12 cellular contexts compared by ENCODE assay signal in the genomic region with DNA sequence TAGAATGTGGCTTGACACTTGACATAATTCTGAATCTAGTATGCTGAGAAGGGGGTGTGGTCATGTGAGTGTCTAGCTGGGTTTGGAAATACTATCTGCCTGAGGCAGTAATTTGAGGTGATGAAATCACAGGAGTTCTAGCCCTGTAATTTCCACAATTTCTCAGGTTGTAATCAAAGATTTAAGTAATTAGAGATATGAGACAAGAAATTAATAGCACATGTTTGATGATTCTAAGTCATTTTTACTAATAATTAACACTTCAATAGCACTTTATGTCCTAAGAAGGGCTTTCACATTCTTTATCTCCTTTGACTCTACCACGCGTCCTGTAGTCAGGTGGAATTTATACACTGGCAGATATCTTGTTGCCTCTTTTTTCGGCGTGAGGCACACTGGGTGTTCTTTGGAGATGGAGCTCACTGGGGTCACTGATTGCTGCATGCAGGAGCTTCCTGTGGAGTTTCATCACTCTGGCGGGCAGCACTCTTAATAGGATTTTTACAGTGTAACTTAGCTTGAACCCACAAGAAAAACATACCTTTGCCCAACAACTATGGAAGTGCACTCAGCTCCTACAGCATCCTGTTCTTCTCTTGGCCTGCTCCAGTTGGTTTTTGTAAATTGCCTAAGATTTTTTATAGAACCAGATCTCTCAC. TPM values are rescaled to one million over a fixed set of nuclear protein-coding genes. Genes with fewer than 3 reads are reported as not detected.
DNase-seq lines count a peak whose midpoint lies in the region; ATAC-seq and TF ChIP-seq lines count a peak whose summit lies in the region.
"Had no signal": no experiment of that assay in that cellular context is flagged by ENCODE, and none has a peak within 500 bp of the region (broad histone marks: within the 10 kb centered on the region; RNA-seq: fewer than 3 reads in every experiment).

No MANE protein-coding gene starts in this region.

- intact Hi-C loops in left cardiac atrium (cut with DNase I), result loop anchor here in 1 of 2 donors (5.0 kb wide), 1 partner anchor 314 kb away; no protein-coding TSS in a partner anchor
- intact Hi-C loops in Right ventricle myocardium inferior (cut with DNase I), result loop anchor here (5.0 kb wide), 1 partner anchor 224 kb away; no protein-coding TSS in a partner anchor

- H3K4me3 ChIP-seq in fibroblast of pulmonary artery (replicated peaks; ENCODE audit: low read depth, low read length), result no peak overlapping the region
- H3K4me3 ChIP-seq: SJCRH30 had no signal

- TF ChIP-seq CTCF in fibroblast of pulmonary artery (IDR thresholded peaks at IDR 0.05; ENCODE audit: low read length, missing control alignments), result no peak

- DNase-seq in left cardiac atrium (no peak), Right ventricle myocardium inferior (ENCODE audit: missing footprints) (no peak), SHP77 treated with DMSO at 0.1 percent for 48 hours (lab: John Stamatoyannopoulos, UW) (peak; percentile 29), fibroblast of pulmonary artery (ENCODE audit: low read depth) (peak; percentile 86), activated gamma-delta T cell (lab: John Stamatoyannopoulos, UW) (no peak), NCI-H2107 treated with DMSO at 0.1 percent for 48 hours (lab: John Stamatoyannopoulos, UW; ENCODE audit: unreplicated experiment) (no peak)
- DNase-seq: cortex of kidney; nephron progenitor cell; stimulated activated naive CD4-positive, alpha-beta T cell had no signal

- ATAC-seq in left cardiac atrium, result peak; percentile 27 to 32
- no peak for ATAC-seq in Right ventricle myocardium inferior
- no peak for ATAC-seq in GM18907 (IDR thresholded peaks at IDR 0.05; ENCODE audit: unreplicated experiment)
- ATAC-seq in HG03439 (IDR thresholded peaks at IDR 0.05; ENCODE audit: unreplicated experiment), result no peak

RNA-seq across cellular contexts. Expression of a gene that starts 3.3 kb away (rescaled TPM):
- total RNA-seq in left cardiac atrium (1 to 10 TPM; 4.5 to 5.1 TPM), Right ventricle myocardium inferior (2.7 TPM)

RNA-seq across cellular contexts. Expression of a gene that starts 3.7 kb away (rescaled TPM):
- total RNA-seq in left cardiac atrium (1 to 10 TPM; 1.1 to 1.9 TPM), Right ventricle myocardium inferior (0.89 TPM)
- total RNA-seq: SJCRH30 had no signal

Comparison
In these comparisons a context has a peak if more than half of its experiments do, and no peak if none do; other contexts are left out.
1. ATAC-seq: peak in left cardiac atrium (2 of 2); none in Right ventricle myocardium inferior (single experiment), GM18907 (single experiment) and HG03439 (single experiment).
2. DNase-seq: peak in SHP77 treated with DMSO at 0.1 percent for 48 hours (single experiment) and fibroblast of pulmonary artery (single experiment); none in left cardiac atrium (single experiment), Right ventricle myocardium inferior (single experiment), activated gamma-delta T cell (single experiment) and NCI-H2107 treated with DMSO at 0.1 percent for 48 hours (single experiment).